ENCODE assay signal across 26 cellular contexts in genomic region chr3:90221900-90222299, GRCh38.
"Had no signal": no experiment of that assay in that cellular context is flagged by ENCODE, and none has a peak within 500 bp of the region (broad histone marks: within the 10 kb centered on the region; RNA-seq: fewer than 3 reads in every experiment).

No MANE protein-coding gene starts in this region.

- H3K4me1 ChIP-seq: SJSA1 had no signal

- H3K9ac ChIP-seq: KMS-11, SK-N-SH had no signal

- H3K4me3 Mint-ChIP-seq: IgD-negative memory B cell had no signal

- H3K4me1 Mint-ChIP-seq: IgD-negative memory B cell had no signal

- H3K4me3 ChIP-seq: K562, SJSA1 had no signal

- H3K36me3 ChIP-seq: SJSA1 had no signal

- FAIRE-seq: HTR-8/SVneo, K562, RCC 7860 had no signal

- ATAC-seq: K562 had no signal

- H3K27me3 ChIP-seq: SJSA1 had no signal

- H3K27me3 Mint-ChIP-seq: IgD-negative memory B cell had no signal

- H3K4me2 ChIP-seq: KMS-11, SK-N-SH had no signal

- H3K27ac ChIP-seq: HL-60, KMS-11, SJSA1 had no signal

- H3K9me3 ChIP-seq: SJSA1, SK-N-SH had no signal

- DNase-seq: Kasumi-1, MV-4-11, NCI-H1092, NCI-H1105 treated with DMSO at 0.1 percent for 48 hours, NCI-H1417 treated with DMSO at 0.1 percent for 48 hours, NCI-H146, NCI-H1694 treated with DMSO at 0.1 percent for 48 hours, NCI-H1930, NCI-H2081, NCI-H2107, NCI-H2227 treated with DMSO at 0.1 percent for 48 hours, NCI-H524, NCI-H69, NCI-H774, Right ventricle myocardium superior, RPMI8226, SIG-M5, SK-N-SH, SW 1271 had no signal

- H3K27ac Mint-ChIP-seq: IgD-negative memory B cell had no signal

- H3K9me2 ChIP-seq: SK-N-SH had no signal
